In genomic region chr1:236091933-236092318, GRCh38 we compare ENCODE assay signal across 21 cellular contexts. TPM values are rescaled to one million over a fixed set of nuclear protein-coding genes. Genes with fewer than 3 reads are reported as not detected.
DNase-seq lines count a peak whose midpoint lies in the region; ATAC-seq, FAIRE-seq and TF ChIP-seq lines count a peak whose summit lies in the region.
"Had no signal": no experiment of that assay in that cellular context is flagged by ENCODE, and none has a peak within 500 bp of the region (broad histone marks: within the 10 kb centered on the region; RNA-seq: fewer than 3 reads in every experiment).

No MANE protein-coding gene starts in this region.

- no peak for DNase-seq in GM23248
- DNase-seq in endothelial cell of umbilical vein (ENCODE audit: low read depth, low spot score), result no peak
- DNase-seq in NCI-H128 (lab: John Stamatoyannopoulos, UW; ENCODE audit: unreplicated experiment), result no peak
- no peak for DNase-seq in GOT3 (lab: John Stamatoyannopoulos, UW)
- DNase-seq: Caco-2; CD4-positive, alpha-beta memory T cell; DMS 273 treated with DMSO at 0.1 percent for 48 hours; NCI-H1105 treated with DMSO at 0.1 percent for 48 hours; NCI-H1694; NCI-H2081; NCI-H2171; NCI-H345; NCI-H524 treated with DMSO at 0.1 percent for 48 hours; NCI-H82 had no signal

- TF ChIP-seq POLR2A in endothelial cell of umbilical vein (IDR thresholded peaks at IDR 0.05; ENCODE audit: low read depth, low read length), result no peak

- intact Hi-C loops in endothelial cell of umbilical vein (cut with micrococcal nuclease), result no loop called here

- H3K79me2 ChIP-seq in GM23248 (ENCODE audit: insufficient read depth) (no peaks in the 10 kb centered on the region), endothelial cell of umbilical vein (ENCODE audit: control insufficient read depth, insufficient read depth, low read length) (no peaks in the 10 kb centered on the region)

- in situ Hi-C loops in GM23248 (cut with MboI), result no loop called here

- CTCF ChIA-PET in endothelial cell of umbilical vein (lab: Charles Lee), result no interaction called here

- WGBS in GM23248 (ENCODE audit: low coverage in 1 of 2, low lambda C conversion rate in 2 of 2, missing lambda C conversion rate in 2 of 2), 2 experiments, result 38 to 39% methylated on average over 5 of the region's 5 CpGs
- WGBS in mesodermal cell (ENCODE audit: insufficient coverage in 2 of 2), 2 experiments, result 90% methylated on average over 2 to 3 of the region's 5 CpGs

- POLR2A ChIA-PET in endothelial cell of umbilical vein (lab: Charles Lee), result no interaction called here

- no peak for TF ChIP-seq CTCF in endothelial cell of umbilical vein (IDR thresholded peaks at IDR 0.05; ENCODE audit: extremely low read depth in 1 of 2, insufficient read depth in 1 of 2, low read depth in 1 of 2, low read length in 2 of 2)

- no peaks in the 10 kb centered on the region for H4K20me1 ChIP-seq in BLaER1 treated with 17β-estradiol and CSF1 and Interleukin-3, amounts not matched to agents 10 nM and 100 nM
- H4K20me1 ChIP-seq in GM23248 (ENCODE audit: insufficient read depth) (no peaks in the 10 kb centered on the region), endothelial cell of umbilical vein (replicated peaks; ENCODE audit: control insufficient read depth, extremely low read depth, insufficient read depth, low read length) (no peaks in the 10 kb centered on the region)
- H4K20me1 ChIP-seq: BLaER1 had no signal

- no peaks in the 10 kb centered on the region for H3K36me3 ChIP-seq in BLaER1 treated with 17β-estradiol and CSF1 and Interleukin-3, amounts not matched to agents 10 nM and 100 nM
- H3K36me3 ChIP-seq in GM23248 (ENCODE audit: low read depth), result no peaks in the 10 kb centered on the region
- no peaks in the 10 kb centered on the region for H3K36me3 ChIP-seq in endothelial cell of umbilical vein (ENCODE audit: control insufficient read depth in 2 of 2, extremely low read depth in 1 of 2, insufficient read depth in 2 of 2, low read length in 2 of 2)
- no peaks in the 10 kb centered on the region for H3K36me3 ChIP-seq in mesodermal cell (ENCODE audit: control insufficient read depth, insufficient read depth, low read length)
- H3K36me3 ChIP-seq: BLaER1, HAP-1, Peyer's patch had no signal

- H2AFZ ChIP-seq in GM23248 (peak overlapping the region; percentile 57; the same call in 1 of the 2 replicates), endothelial cell of umbilical vein (ENCODE audit: low read depth, low read length) (peak overlapping the region; percentile 45)

- BruUV-seq in endothelial cell of umbilical vein (replicated peaks; lab: Mats Ljungman, UMichigan), result no TSS peak

- peaks cover 19% of the 10 kb centered on the region for H3F3A ChIP-seq in GM23248 (ENCODE audit: insufficient read depth)

- no peak for ATAC-seq in GM21619 (IDR thresholded peaks at IDR 0.05; ENCODE audit: unreplicated experiment)

- H3K9me3 ChIP-seq in BLaER1 treated with 17β-estradiol and CSF1 and Interleukin-3, amounts not matched to agents 10 nM and 100 nM (replicated peaks in 1 of 11), result peaks cover 15 to 28% (median 21%) of the 10 kb centered on the region in 11 experiments
- no peaks in the 10 kb centered on the region for H3K9me3 ChIP-seq in GM23248 (ENCODE audit: low read depth)
- H3K9me3 ChIP-seq in endothelial cell of umbilical vein (replicated peaks; ENCODE audit: control insufficient read depth, insufficient read depth, low read length), result no peaks in the 10 kb centered on the region
- H3K9me3 ChIP-seq in mesodermal cell (ENCODE audit: control insufficient read depth, low read length), result peaks cover 15% of the 10 kb centered on the region
- H3K9me3 ChIP-seq: HAP-1 had no signal

- dilution Hi-C loops in endothelial cell of umbilical vein (cut with MboI; ENCODE audit: extremely low pct_ligation_motif_present, low sequenced_read_pairs), result no loop called here

- H3K27me3 ChIP-seq in BLaER1 treated with 17β-estradiol and CSF1 and Interleukin-3, amounts not matched to agents 10 nM and 100 nM, result no peaks in the 10 kb centered on the region
- H3K27me3 ChIP-seq in GM23248 (replicated peaks; ENCODE audit: insufficient read depth), result no peaks in the 10 kb centered on the region
- H3K27me3 ChIP-seq in endothelial cell of umbilical vein (ENCODE audit: control insufficient read depth in 2 of 2, insufficient read depth in 2 of 2, low read length in 2 of 2), result no peaks in the 10 kb centered on the region
- H3K27me3 ChIP-seq: BLaER1, Peyer's patch had no signal

- no peak overlapping the region for H3K9ac ChIP-seq in BLaER1 treated with 17β-estradiol and CSF1 and Interleukin-3, amounts not matched to agents 10 nM and 100 nM
- H3K9ac ChIP-seq in GM23248 (no peak overlapping the region), endothelial cell of umbilical vein (replicated peaks; ENCODE audit: extremely low read depth, insufficient read depth, low read length) (no peak overlapping the region)
- H3K9ac ChIP-seq: BLaER1 had no signal

- FAIRE-seq in endothelial cell of umbilical vein (lab: Jason Lieb, UNC), result no peak
- FAIRE-seq: GM12891 had no signal

- H3K4me1 ChIP-seq in BLaER1 treated with 17β-estradiol and CSF1 and Interleukin-3, amounts not matched to agents 10 nM and 100 nM, result peaks cover 0 to 10% (median 7%) of the 10 kb centered on the region in 10 experiments; a peak in 15 of 20 replicates
- H3K4me1 ChIP-seq in GM23248 (ENCODE audit: insufficient read depth) (no peaks in the 10 kb centered on the region), endothelial cell of umbilical vein (ENCODE audit: control insufficient read depth, extremely low read depth, insufficient read depth, low read length) (peaks cover 3% of the 10 kb centered on the region), mesodermal cell (ENCODE audit: control insufficient read depth, insufficient read depth, low read length, poor library complexity, severe bottlenecking) (peaks cover 5% of the 10 kb centered on the region)
- H3K4me1 ChIP-seq: HAP-1, Peyer's patch had no signal

- H3K9me2 ChIP-seq in GM23248 (ENCODE audit: insufficient read depth), result no peaks in the 10 kb centered on the region

- peak overlapping the region in 3 of 11 experiments; percentile 2 to 43 (median 19); a peak in 5 of 22 replicates for H3K27ac ChIP-seq in BLaER1 treated with 17β-estradiol and CSF1 and Interleukin-3, amounts not matched to agents 10 nM and 100 nM
- no peak overlapping the region for H3K27ac ChIP-seq in GM23248
- no peak overlapping the region for H3K27ac ChIP-seq in endothelial cell of umbilical vein (ENCODE audit: insufficient read depth, low read depth, low read length)
- peak overlapping the region; percentile 55 for H3K27ac ChIP-seq in mesodermal cell (ENCODE audit: low read depth, low read length, severe bottlenecking)
- H3K27ac ChIP-seq: BLaER1 had no signal

- peak overlapping the region in 8 of 11 experiments; percentile 4 to 29 (median 14); a peak in 7 of 22 replicates for H3K4me2 ChIP-seq in BLaER1 treated with 17β-estradiol and CSF1 and Interleukin-3, amounts not matched to agents 10 nM and 100 nM
- H3K4me2 ChIP-seq in GM23248 (ENCODE audit: unreplicated experiment) (no peak overlapping the region), endothelial cell of umbilical vein (ENCODE audit: insufficient read depth, low read length) (no peak overlapping the region)
- H3K4me2 ChIP-seq: BLaER1 had no signal

- no peaks in the 10 kb centered on the region for H3K9me1 ChIP-seq in endothelial cell of umbilical vein (replicated peaks; ENCODE audit: control insufficient read depth, extremely low read depth, insufficient read depth, low read length)

- no peak overlapping the region for H3K4me3 ChIP-seq in BLaER1 treated with 17β-estradiol and CSF1 and Interleukin-3, amounts not matched to agents 10 nM and 100 nM
- no peak overlapping the region for H3K4me3 ChIP-seq in GM23248
- no peak overlapping the region for H3K4me3 ChIP-seq in endothelial cell of umbilical vein (replicated peaks in 1 of 3; ENCODE audit: insufficient read depth in 1 of 3, low read depth in 1 of 3, low read length in 3 of 3)
- no peak overlapping the region for H3K4me3 ChIP-seq in mesodermal cell (ENCODE audit: extremely low read depth, insufficient read depth, low read length, poor library complexity, severe bottlenecking)
- H3K4me3 ChIP-seq: BLaER1, HAP-1, Peyer's patch had no signal

TF ChIP-seq in endothelial cell of umbilical vein, 7 proteins besides CTCF, POLR2A, EP300 and RAD21 (continues in another document):
- TF ChIP-seq FOS (IDR thresholded peaks at IDR 0.05; ENCODE audit: borderline replicate concordance, insufficient read depth, low read length), result no peak
- TF ChIP-seq MAX (IDR thresholded peaks at IDR 0.05; ENCODE audit: insufficient read depth, insufficient read length), result no peak
- TF ChIP-seq GATA2 (IDR thresholded peaks at IDR 0.05; ENCODE audit: insufficient read depth, insufficient read length, low read depth, low read length), result no peak

RNA-seq across cellular contexts. Expression of gene NID1, which starts 27.0 kb away (rescaled TPM):
- 73.6 and 77.7 TPM in 2 replicates for total RNA-seq in GM23248 (2014; rRNA removed; shearing (Covaris generic))
- polyA plus RNA-seq in GM23248 (2016; fragmentation: Nextera tagmentation; extraction: Ambion mirVana) (79.1 and 82.0 TPM in 2 replicates), endothelial cell of umbilical vein (87.8 and 109 TPM in 2 replicates)
- total RNA-seq in endothelial cell of umbilical vein, result 87.0 and 102 TPM in 2 replicates
- 84.1 and 87.7 TPM in 2 replicates for polyA plus RNA-seq in endothelial cell of umbilical vein (2011; cell fraction: cytosol; rRNA removed)
- polyA plus RNA-seq in endothelial cell of umbilical vein (2011; cell fraction: nucleus; rRNA removed), result 75.6 and 82.9 TPM in 2 replicates
- 63.2 and 88.4 TPM in 2 replicates for polyA plus RNA-seq in endothelial cell of umbilical vein (2012)
- polyA minus RNA-seq in endothelial cell of umbilical vein, result 129 and 153 TPM in 2 replicates
- polyA minus RNA-seq in endothelial cell of umbilical vein (2011; cell fraction: cytosol; rRNA and poly(A)+ RNA removed), result not detected
- polyA minus RNA-seq in endothelial cell of umbilical vein (2011; cell fraction: nucleus; rRNA and poly(A)+ RNA removed), result 49.7 and 57.7 TPM in 2 replicates
- polyA plus RNA-seq in mesodermal cell (2013, experiment 1 of 2), result 174 TPM
- 156 TPM for polyA plus RNA-seq in mesodermal cell (2013, experiment 2 of 2)
- polyA plus RNA-seq: CD4-positive, alpha-beta memory T cell had no signal

RNA-seq across cellular contexts. Expression of gene GPR137B, which starts 50.4 kb away (rescaled TPM):
- total RNA-seq in GM23248 (2014; rRNA removed; shearing (Covaris generic)), result 20.0 and 26.0 TPM in 2 replicates
- polyA plus RNA-seq in GM23248 (2016; fragmentation: Nextera tagmentation; extraction: Ambion mirVana) (30.0 and 30.6 TPM in 2 replicates), endothelial cell of umbilical vein (7.8 and 9.0 TPM in 2 replicates)
- total RNA-seq in endothelial cell of umbilical vein, result 11.9 and 12.1 TPM in 2 replicates
- 7.0 and 7.6 TPM in 2 replicates for polyA plus RNA-seq in endothelial cell of umbilical vein (2011; cell fraction: cytosol; rRNA removed)
- polyA plus RNA-seq in endothelial cell of umbilical vein (2011; cell fraction: nucleus; rRNA removed), result 6.1 and 8.0 TPM in 2 replicates
- 9.2 and 11.2 TPM in 2 replicates for polyA plus RNA-seq in endothelial cell of umbilical vein (2012)
- 9.5 and 12.5 TPM in 2 replicates for polyA minus RNA-seq in endothelial cell of umbilical vein
- polyA minus RNA-seq in endothelial cell of umbilical vein (2011; cell fraction: cytosol; rRNA and poly(A)+ RNA removed), result not detected
- polyA minus RNA-seq in endothelial cell of umbilical vein (2011; cell fraction: nucleus; rRNA and poly(A)+ RNA removed), result 13.9 and 20.0 TPM in 2 replicates
- polyA plus RNA-seq in mesodermal cell (2013, experiment 1 of 2), result 13.0 TPM
- polyA plus RNA-seq in mesodermal cell (2013, experiment 2 of 2), result 12.6 TPM

Comparison
In these comparisons a context has a peak if more than half of its experiments do, and no peak if none do; other contexts are left out.
1. H3K4me2 ChIP-seq: peak in BLaER1 treated with 17β-estradiol and CSF1 and Interleukin-3, amounts not matched to agents 10 nM and 100 nM (8 of 11); none in GM23248 (single experiment) and endothelial cell of umbilical vein (single experiment).